In genomic region chr18:11851156-11852047, GRCh38 we compare ENCODE assay signal across 8 cellular contexts. TPM values are rescaled to one million over a fixed set of nuclear protein-coding genes. Genes with fewer than 3 reads are reported as not detected.
A peak's percentile ranks its signal among the peaks of the same experiment; 100 is the strongest.
DNase-seq lines count a peak whose midpoint lies in the region; ATAC-seq lines count a peak whose summit lies in the region.

Gene CHMP1B (plus strand): TSS chr18:11851413. CDS start chr18:11851512, 99 bp downstream.

- peaks cover 17 to 23% (median 22%) of the 10 kb centered on the region in 3 donors for H3K4me1 Mint-ChIP-seq in IgD-negative memory B cell

- peak; percentile 99 for DNase-seq in DMS 273 (lab: John Stamatoyannopoulos, UW; ENCODE audit: unreplicated experiment)
- peak; percentile 5 for DNase-seq in OCI-M2 (lab: John Stamatoyannopoulos, UW; ENCODE audit: unreplicated experiment)
- DNase-seq in activated T-cell treated with anti-CD3 and anti-CD28 coated beads for 48 hours (ENCODE audit: low read depth): peak; percentile 97
- DNase-seq in epithelial cell of prostate (ENCODE audit: low read depth, low spot score): peak; percentile 81
- peak; percentile 98 for DNase-seq in mucosa of gallbladder (ENCODE audit: low spot score)
- DNase-seq in stimulated activated CD8-positive, alpha-beta memory T cell treated with anti-CD3 and anti-CD28 coated beads, Interleukin-4, amount 100 ng/mL, for 4 hours (ENCODE audit: low read depth in 2 of 2, low spot score in 1 of 2): peak; percentile 93 to 95

- no peaks in the 10 kb centered on the region for H3K9me3 Mint-ChIP-seq in IgD-negative memory B cell

- peak within 1 kb of the TSS; percentile 99 to 100 (median 99) for H3K4me3 Mint-ChIP-seq in IgD-negative memory B cell

- H3K27me3 Mint-ChIP-seq in IgD-negative memory B cell: peaks cover 2% of the 10 kb centered on the region

- H3K36me3 Mint-ChIP-seq in IgD-negative memory B cell: peaks cover 3% of the 10 kb centered on the region

- H3K27ac ChIP-seq in epithelial cell of prostate: peak within 1 kb of the TSS; percentile 97

- peak within 1 kb of the TSS; percentile 98 to 100 (median 99) for H3K27ac Mint-ChIP-seq in IgD-negative memory B cell

- peak; percentile 94 for ATAC-seq in GM21528 (IDR thresholded peaks at IDR 0.05; ENCODE audit: low FRiP score, unreplicated experiment)

RNA-seq across cellular contexts. Expression of gene CHMP1B, which starts in this region (rescaled TPM):
- 49.1 TPM for polyA plus RNA-seq in IgD-negative memory B cell
- total RNA-seq in mucosa of gallbladder: 50.4 TPM

Comparison
In these comparisons a context has a peak if more than half of its experiments do, and no peak if none do; other contexts are left out.
1. Peak in every context shown above with its lines: DNase-seq, ATAC-seq and H3K27ac ChIP-seq.
2. DNase-seq: peak in every context shown above with its lines; median percentile 99 in DMS 273; 98 in mucosa of gallbladder; 97 in activated T-cell treated with anti-CD3 and anti-CD28 coated beads for 48 hours; 94 in stimulated activated CD8-positive, alpha-beta memory T cell treated with anti-CD3 and anti-CD28 coated beads, Interleukin-4, amount 100 ng/mL, for 4 hours; 81 in epithelial cell of prostate; 5 in OCI-M2.